Comparison of ENCODE assay signal across 20 cellular contexts in genomic region chr1:5513179-5513578, GRCh38.
DNase-seq lines count a peak whose midpoint lies in the region; FAIRE-seq and TF ChIP-seq lines count a peak whose summit lies in the region.
"Had no signal": no experiment of that assay in that cellular context is flagged by ENCODE, and none has a peak within 500 bp of the region (broad histone marks: within the 10 kb centered on the region; RNA-seq: fewer than 3 reads in every experiment).

No MANE protein-coding gene starts in this region.

- peak overlapping the region; percentile 77 for H2BK120ac ChIP-seq in neuronal stem cell (ENCODE audit: low read depth, low read length)

- peak; percentile 33 for DNase-seq in activated effector memory CD4-positive, alpha-beta T cell treated with anti-CD3 and anti-CD28 coated beads, Interleukin-2, amount 50 U/mL, for 16 hours
- DNase-seq in activated effector memory CD4-positive, alpha-beta T cell treated with Interleukin-2 at 50 U/mL for 16 hours, result no peak
- DNase-seq in mesenteric fat pad (ENCODE audit: low spot score), result peak; percentile 62
- no peak for DNase-seq in neuronal stem cell (ENCODE audit: low spot score)
- no peak for DNase-seq in GM12891 (ENCODE audit: insufficient read length, low spot score)
- DNase-seq in superior temporal gyrus (ENCODE audit: extremely low spot score), result no peak
- DNase-seq: AML-193; Caco-2; Calu3; CD4-positive, alpha-beta T cell; CD8-positive, alpha-beta T cell; GF-D8 had no signal

- peak overlapping the region; percentile 5 for H2BK15ac ChIP-seq in neuronal stem cell (ENCODE audit: low read length)

- TF ChIP-seq POLR2A in GM12891 (IDR thresholded peaks at IDR 0.05; ENCODE audit: low read depth, low read length), result no peak

- no peak overlapping the region for H3K9ac ChIP-seq in neuronal stem cell (ENCODE audit: low read depth, low read length, poor library complexity)
- H3K9ac ChIP-seq: BLaER1 treated with 17β-estradiol and CSF1 and Interleukin-3, amounts not matched to agents 10 nM and 100 nM had no signal

- WGBS in neuronal stem cell (ENCODE audit: extremely low coverage in 2 of 2, insufficient read length in 2 of 2, insufficient replicate concordance in 1 of 2), 2 donors, result no CpG with 5 or more reads among the region's 9 CpGs

- H3K4me2 ChIP-seq in neuronal stem cell (ENCODE audit: insufficient read depth, low read length, poor library complexity, severe bottlenecking), result no peak overlapping the region
- H3K4me2 ChIP-seq: A549 had no signal

- no peak overlapping the region for H3K27ac ChIP-seq in neuronal stem cell (replicated peaks; ENCODE audit: low read length)
- H3K27ac ChIP-seq: 22Rv1; A549; BLaER1 treated with 17β-estradiol and CSF1 and Interleukin-3, amounts not matched to agents 10 nM and 100 nM; C4-2B had no signal

- no peak overlapping the region for H2AFZ ChIP-seq in neuronal stem cell (ENCODE audit: low read length)

- peaks cover 0 to 6% (median 0%) of the 10 kb centered on the region in 3 experiments for H3K27me3 ChIP-seq in neuronal stem cell (ENCODE audit: control insufficient read depth in 3 of 3, insufficient read depth in 3 of 3, low read depth in 1 of 3, low read length in 3 of 3)

- H2BK12ac ChIP-seq in neuronal stem cell (ENCODE audit: low read length), result peak overlapping the region; percentile 59

- H3K4me1 ChIP-seq in neuronal stem cell (ENCODE audit: control insufficient read depth in 2 of 2, insufficient read depth in 1 of 2, low read depth in 1 of 2, low read length in 2 of 2), result peaks cover 0 to 4% of the 10 kb centered on the region in 2 donors
- H3K4me1 ChIP-seq: A549, Caco-2 had no signal

- no peaks in the 10 kb centered on the region for H3K9me3 ChIP-seq in neuronal stem cell (replicated peaks in 1 of 2; ENCODE audit: control insufficient read depth in 2 of 2, insufficient read depth in 1 of 2, low read depth in 1 of 2, low read length in 2 of 2)
- H3K9me3 ChIP-seq: A549, Caco-2 had no signal

- FAIRE-seq in GM12891 (lab: Jason Lieb, UNC), result no peak
- FAIRE-seq: A549, D721Med, G401.6, GM12892, GM18507 had no signal

- H2BK5ac ChIP-seq in neuronal stem cell (ENCODE audit: low read length), result no peak overlapping the region

- H3K79me1 ChIP-seq in neuronal stem cell (ENCODE audit: low read depth, low read length), result no peaks in the 10 kb centered on the region

- no peaks in the 10 kb centered on the region for H3K36me3 ChIP-seq in neuronal stem cell (replicated peaks in 1 of 2; ENCODE audit: control insufficient read depth in 2 of 2, insufficient read depth in 2 of 2, low read length in 2 of 2)
- H3K36me3 ChIP-seq: BLaER1 treated with 17β-estradiol and CSF1 and Interleukin-3, amounts not matched to agents 10 nM and 100 nM had no signal

- H3K18ac ChIP-seq in neuronal stem cell (ENCODE audit: low read length), result peak overlapping the region; percentile 84

- no peak overlapping the region for H3K4ac ChIP-seq in neuronal stem cell (ENCODE audit: low read length)

- peak overlapping the region; percentile 42 for H3K14ac ChIP-seq in neuronal stem cell (ENCODE audit: low read length)

- no peak overlapping the region for H3K4me3 ChIP-seq in neuronal stem cell (ENCODE audit: low read length in 2 of 2)
- H3K4me3 ChIP-seq: A549; BLaER1 treated with 17β-estradiol and CSF1 and Interleukin-3, amounts not matched to agents 10 nM and 100 nM had no signal

- H4K91ac ChIP-seq in neuronal stem cell (ENCODE audit: low read depth, low read length, poor library complexity), result no peak overlapping the region

- peak overlapping the region; percentile 27 for H2AK5ac ChIP-seq in neuronal stem cell (ENCODE audit: low read depth, low read length)

- no peak overlapping the region for H3K23ac ChIP-seq in neuronal stem cell (ENCODE audit: low read depth, low read length, poor library complexity)

- no peak overlapping the region for H4K8ac ChIP-seq in neuronal stem cell (ENCODE audit: low read depth, low read length)

TF ChIP-seq in GM12891, 5 proteins besides CTCF, POLR2A, EP300 and RAD21:
- no peak for TF ChIP-seq TAF1 (IDR thresholded peaks at IDR 0.05; ENCODE audit: low read depth, low read length)
- TF ChIP-seq PAX5 (IDR thresholded peaks at IDR 0.05; ENCODE audit: insufficient read depth, low read length, severe bottlenecking), result no peak
- no peak for TF ChIP-seq POLR2AphosphoS5 (IDR thresholded peaks at IDR 0.05; ENCODE audit: low read depth, low read length)
- TF ChIP-seq POU2F2 (IDR thresholded peaks at IDR 0.05; ENCODE audit: low read depth, low read length), result no peak
- no peak for TF ChIP-seq SPI1 (IDR thresholded peaks at IDR 0.05; ENCODE audit: low read depth, low read length)

Comparison
In these comparisons a context has a peak if more than half of its experiments do, and no peak if none do; other contexts are left out.
1. DNase-seq: peak in activated effector memory CD4-positive, alpha-beta T cell treated with anti-CD3 and anti-CD28 coated beads, Interleukin-2, amount 50 U/mL, for 16 hours (single experiment) and mesenteric fat pad (single experiment); none in activated effector memory CD4-positive, alpha-beta T cell treated with Interleukin-2 at 50 U/mL for 16 hours (single experiment), neuronal stem cell (single experiment), GM12891 (single experiment) and superior temporal gyrus (single experiment).